ENCODE assay signal across 31 cellular contexts in genomic region chr7:40283391-40283790, GRCh38.
"Had no signal": no experiment of that assay in that cellular context is flagged by ENCODE, and none has a peak within 500 bp of the region (broad histone marks: within the 10 kb centered on the region; RNA-seq: fewer than 3 reads in every experiment).

No MANE protein-coding gene starts in this region.

- H3K4me3 ChIP-seq: adrenal gland, MG63, PC-9 had no signal

- H3K4me2 ChIP-seq: PC-9 had no signal

- ATAC-seq: activated CD8-positive, alpha-beta T cell treated with anti-CD3 and anti-CD28 coated beads for 36 hours had no signal

- H3K27me3 Mint-ChIP-seq: activated CD8-positive, alpha-beta T cell treated with anti-CD3 and anti-CD28 coated beads for 36 hours; activated naive CD4-positive, alpha-beta T cell treated with anti-CD3 and anti-CD28 coated beads, Interleukin-2, amount 50 U/mL, for 24 hours; activated naive CD8-positive, alpha-beta T cell treated with anti-CD3 and anti-CD28 coated beads, Interleukin-2, amount 10 ng/mL, durations not matched to agents 7 days and 5 days had no signal

- H2AFZ ChIP-seq: PC-9 had no signal

- H3K36me3 ChIP-seq: adrenal gland, MG63, WERI-Rb-1 had no signal

- H3K27ac Mint-ChIP-seq: activated CD8-positive, alpha-beta T cell treated with anti-CD3 and anti-CD28 coated beads for 36 hours; activated naive CD4-positive, alpha-beta T cell treated with anti-CD3 and anti-CD28 coated beads, Interleukin-2, amount 50 U/mL, for 24 hours; activated naive CD8-positive, alpha-beta T cell treated with anti-CD3 and anti-CD28 coated beads, Interleukin-2, amount 10 ng/mL, durations not matched to agents 7 days and 5 days; activated T-helper 2 cell treated with anti-CD3 and anti-CD28 coated beads, Interferon-gamma antibody, Interleukin-2, Interleukin-4, amounts not matched to agents 10 μg/mL and 5 μg/mL and 100 μg/mL, durations not matched to agents 14 hours and 24 hours and 36 hours had no signal

- H3K27ac ChIP-seq: adrenal gland, PC-9, WERI-Rb-1 had no signal

- H3K27me3 ChIP-seq: adrenal gland, MG63 had no signal

- H3K9me3 Mint-ChIP-seq: activated naive CD8-positive, alpha-beta T cell treated with anti-CD3 and anti-CD28 coated beads, Interleukin-2, amount 10 ng/mL, durations not matched to agents 7 days and 5 days had no signal

- FAIRE-seq: RCC 7860 had no signal

- DNase-seq: activated CD4-positive, alpha-beta T cell treated with anti-CD3 and anti-CD28 coated beads for 1 hour; activated CD4-positive, alpha-beta T cell treated with anti-CD3 and anti-CD28 coated beads for 48 hours; activated CD4-positive, alpha-beta T cell treated with anti-CD3 and anti-CD28 coated beads, Interleukin-2, amount 50 U/mL, for 4 hours; activated CD4-positive, CD25-positive, alpha-beta regulatory T cell; activated CD8-positive, alpha-beta T cell treated with anti-CD3 and anti-CD28 coated beads for 36 hours; activated gamma-delta T cell; activated naive CD4-positive, alpha-beta T cell treated with Interleukin-2 at 50 U/mL for 16 hours; activated naive CD8-positive, alpha-beta T cell treated with anti-CD3 and anti-CD28 coated beads, Interleukin-2, amount 10 ng/mL, durations not matched to agents 7 days and 5 days; activated T-cell treated with anti-CD3 and anti-CD28 coated beads, Interleukin-2, amount 50 U/mL, for 1 hour; adrenal gland; Karpas-422; KBM-7; MG63; NCI-H1048; NCI-H1105 treated with DMSO at 0.1 percent for 48 hours; NCI-H1436 treated with DMSO at 0.1 percent for 48 hours; NCI-H1694 treated with DMSO at 0.1 percent for 48 hours; NCI-H2029; NCI-H345; NCI-H526; NCI-H748 treated with DMSO at 0.1 percent for 48 hours; PC-9; Right ventricle myocardium superior; SW 1271; T-helper 1 cell; T-helper 2 cell; T-helper 9 cell; WERI-Rb-1 had no signal

- H3K4me1 ChIP-seq: adrenal gland had no signal

- H3K9me3 ChIP-seq: adrenal gland had no signal

- H3K4me1 Mint-ChIP-seq: activated naive CD4-positive, alpha-beta T cell treated with anti-CD3 and anti-CD28 coated beads, Interleukin-2, amount 50 U/mL, for 24 hours had no signal

- H3K4me3 Mint-ChIP-seq: activated CD8-positive, alpha-beta T cell treated with anti-CD3 and anti-CD28 coated beads for 36 hours; activated naive CD4-positive, alpha-beta T cell treated with anti-CD3 and anti-CD28 coated beads, Interleukin-2, amount 50 U/mL, for 24 hours; activated naive CD8-positive, alpha-beta T cell treated with anti-CD3 and anti-CD28 coated beads, Interleukin-2, amount 10 ng/mL, durations not matched to agents 7 days and 5 days had no signal
